Comparison of ENCODE assay signal across 13 cellular contexts in the genomic region with DNA sequence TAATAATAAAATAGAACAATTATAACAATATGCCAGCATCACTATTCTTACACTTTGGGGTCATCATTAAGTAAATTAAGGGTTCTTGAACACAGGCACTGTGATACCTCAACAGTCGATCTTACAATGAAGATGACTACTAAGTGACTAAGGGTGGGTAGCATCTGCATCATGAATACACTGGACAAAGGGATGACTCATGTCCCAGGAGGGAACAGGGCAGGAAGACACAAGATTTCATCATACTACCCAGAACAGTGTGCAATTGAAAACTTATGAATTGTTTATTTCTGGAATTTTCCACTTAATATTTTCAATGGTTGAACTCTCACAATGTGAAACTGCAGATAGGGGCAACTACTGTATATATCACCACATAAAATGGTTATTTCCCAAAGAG. TPM values are rescaled to one million over a fixed set of nuclear protein-coding genes. Genes with fewer than 3 reads are reported as not detected.
DNase-seq lines count a peak whose midpoint lies in the region; ATAC-seq and TF ChIP-seq lines count a peak whose summit lies in the region.
"Had no signal": no experiment of that assay in that cellular context is flagged by ENCODE, and none has a peak within 500 bp of the region (broad histone marks: within the 10 kb centered on the region; RNA-seq: fewer than 3 reads in every experiment).

No MANE protein-coding gene starts in this region.

- H3K27me3 Mint-ChIP-seq in activated CD8-positive, alpha-beta T cell treated with anti-CD3 and anti-CD28 coated beads for 36 hours = peaks cover 2% of the 10 kb centered on the region
- peaks cover 0 to 3% (median 2%) of the 10 kb centered on the region in 3 donors for H3K27me3 Mint-ChIP-seq in CD14-positive monocyte (ENCODE audit: low read depth in 3 of 3)
- H3K27me3 Mint-ChIP-seq: activated naive CD8-positive, alpha-beta T cell had no signal

- no peak overlapping the region for H2AFZ ChIP-seq in IMR-90 (replicated peaks; ENCODE audit: low read length, poor library complexity)
- H2AFZ ChIP-seq: hepatocyte had no signal

- no peak overlapping the region for H3K14ac ChIP-seq in IMR-90 (replicated peaks; ENCODE audit: low read depth, low read length)

- H3K4me1 Mint-ChIP-seq in activated CD8-positive, alpha-beta T cell treated with anti-CD3 and anti-CD28 coated beads for 36 hours (ENCODE audit: low read depth) = no peaks in the 10 kb centered on the region
- H3K4me1 Mint-ChIP-seq in CD14-positive monocyte = no peaks in the 10 kb centered on the region

- H3K4me2 ChIP-seq in IMR-90 (ENCODE audit: low read depth, low read length) = no peak overlapping the region
- H3K4me2 ChIP-seq: hepatocyte had no signal

- no peak overlapping the region for H4K5ac ChIP-seq in IMR-90 (ENCODE audit: low read depth, low read length)

- H2BK15ac ChIP-seq in IMR-90 (ENCODE audit: low read depth, low read length) = no peak overlapping the region

- CTCF ChIA-PET in IMR-90 (lab: Yijun Ruan, JAX) = no interaction called here
- CTCF ChIA-PET in activated CD8-positive, alpha-beta T cell treated with anti-CD3 and anti-CD28 coated beads for 36 hours (lab: Charles Lee) = no interaction called here

- H3K9me3 ChIP-seq in IMR-90 (ENCODE audit: control insufficient read depth, insufficient read depth, low read length) = no peaks in the 10 kb centered on the region

- H3K4me3 Mint-ChIP-seq in activated CD8-positive, alpha-beta T cell treated with anti-CD3 and anti-CD28 coated beads for 36 hours = no peak overlapping the region
- H3K4me3 Mint-ChIP-seq in CD14-positive monocyte = no peak overlapping the region
- H3K4me3 Mint-ChIP-seq: activated naive CD8-positive, alpha-beta T cell had no signal

- BruUV-seq in IMR-90 (replicated peaks; lab: Mats Ljungman, UMichigan) = no TSS peak

- intact Hi-C loops in IMR-90 (cut with micrococcal nuclease) (no loop called here), CD14-positive monocyte (cut with micrococcal nuclease) (no loop called here)
- intact Hi-C loops in activated CD8-positive, alpha-beta T cell treated with anti-CD3 and anti-CD28 coated beads for 36 hours (cut with micrococcal nuclease) = no loop called here

- H3K9me3 Mint-ChIP-seq in activated CD8-positive, alpha-beta T cell treated with anti-CD3 and anti-CD28 coated beads for 36 hours = no peaks in the 10 kb centered on the region
- H3K9me3 Mint-ChIP-seq in CD14-positive monocyte = peaks cover 0 to 2% (median 0%) of the 10 kb centered on the region in 7 donors

- H3K27ac ChIP-seq in IMR-90 (ENCODE audit: insufficient read depth, low read length) = no peak overlapping the region
- peak overlapping the region; percentile 59 for H3K27ac ChIP-seq in angular gyrus (ENCODE audit: low read depth, low read length)
- H3K27ac ChIP-seq: C4-2B, hepatocyte had no signal

- no peaks in the 10 kb centered on the region for H4K20me1 ChIP-seq in IMR-90 (ENCODE audit: insufficient read depth, low read length)

- no peak overlapping the region for H4K91ac ChIP-seq in IMR-90 (ENCODE audit: insufficient read depth, low read depth, low read length)

- H3K27ac Mint-ChIP-seq in activated CD8-positive, alpha-beta T cell treated with anti-CD3 and anti-CD28 coated beads for 36 hours = no peak overlapping the region
- no peak overlapping the region for H3K27ac Mint-ChIP-seq in CD14-positive monocyte
- H3K27ac Mint-ChIP-seq: activated naive CD8-positive, alpha-beta T cell had no signal

- POLR2A ChIA-PET in IMR-90 (lab: Charles Lee; ENCODE audit: unreplicated experiment) = no interaction called here
- POLR2A ChIA-PET in activated CD8-positive, alpha-beta T cell treated with anti-CD3 and anti-CD28 coated beads for 36 hours (lab: Charles Lee) = no interaction called here

- no peaks in the 10 kb centered on the region for H3K9me1 ChIP-seq in IMR-90 (ENCODE audit: insufficient read depth, low read length)

- no peak for TF ChIP-seq RAD21 in IMR-90 (IDR thresholded peaks at IDR 0.05; ENCODE audit: low read length)

- H3K4me1 ChIP-seq in IMR-90 (ENCODE audit: control insufficient read depth, insufficient read depth, low read length) = peaks cover 2% of the 10 kb centered on the region; the same call in 1 of the 2 replicates

- DNase-seq in ACHN = peak; percentile 92
- peak; percentile 96 for DNase-seq in IMR-90
- peak; percentile 21 for DNase-seq in hepatic stellate cell (ENCODE audit: low spot score)
- no peak for DNase-seq in activated CD8-positive, alpha-beta T cell treated with anti-CD3 and anti-CD28 coated beads for 36 hours
- DNase-seq in CD14-positive monocyte (ENCODE audit: low spot score) = no peak
- DNase-seq in middle frontal gyrus (ENCODE audit: extremely low spot score, low spot score) = no peak
- DNase-seq in activated CD8-positive, alpha-beta memory T cell treated with anti-CD3 and anti-CD28 coated beads, Interleukin-2, amount 50 U/mL, for 4 hours = no peak
- DNase-seq: activated CD4-positive, CD25-positive, alpha-beta regulatory T cell; NCI-H526 treated with DMSO at 0.1 percent for 48 hours had no signal

- no peak overlapping the region for H2BK5ac ChIP-seq in IMR-90 (ENCODE audit: low read depth, low read length, poor library complexity, severe bottlenecking)

- peak; percentile 75 for ATAC-seq in IMR-90 (ENCODE audit: low read depth)
- ATAC-seq in activated CD8-positive, alpha-beta T cell treated with anti-CD3 and anti-CD28 coated beads for 36 hours = no peak

- no peak overlapping the region for H3K23ac ChIP-seq in IMR-90 (ENCODE audit: low read depth, low read length)

- no peak for TF ChIP-seq CTCF in IMR-90 (conservative IDR thresholded peaks at IDR 0.05; ENCODE audit: low read depth, low read length)
- TF ChIP-seq CTCF in activated CD8-positive, alpha-beta T cell treated with anti-CD3 and anti-CD28 coated beads for 36 hours (IDR thresholded peaks at IDR 0.05) = no peak
- no peak for TF ChIP-seq CTCF in CD14-positive monocyte (IDR thresholded peaks at IDR 0.05)

- no peaks in the 10 kb centered on the region for H3K79me1 ChIP-seq in IMR-90 (ENCODE audit: low read depth in 1 of 2, low read length in 2 of 2)

- TF ChIP-seq POLR2A in IMR-90 (IDR thresholded peaks at IDR 0.05; ENCODE audit: low read depth, low read length) = no peak

- no peak overlapping the region for H2BK20ac ChIP-seq in IMR-90 (ENCODE audit: low read depth, low read length)

- no peak overlapping the region for H3K9ac ChIP-seq in IMR-90 (ENCODE audit: low read depth, low read length)

- H2AK9ac ChIP-seq in IMR-90 (replicated peaks; ENCODE audit: low read depth, low read length, poor library complexity) = no peak overlapping the region

- no peak overlapping the region for H3K56ac ChIP-seq in IMR-90 (ENCODE audit: extremely low read depth, insufficient read depth, low read length)

- H3K18ac ChIP-seq in IMR-90 (ENCODE audit: low read depth, low read length) = no peak overlapping the region

- no peaks in the 10 kb centered on the region for H3K36me3 ChIP-seq in IMR-90 (ENCODE audit: control insufficient read depth, insufficient read depth, low read length)

- H3K36me3 Mint-ChIP-seq in activated CD8-positive, alpha-beta T cell treated with anti-CD3 and anti-CD28 coated beads for 36 hours (ENCODE audit: low read depth) = no peaks in the 10 kb centered on the region
- H3K36me3 Mint-ChIP-seq in CD14-positive monocyte = no peaks in the 10 kb centered on the region
- H3K36me3 Mint-ChIP-seq: activated naive CD8-positive, alpha-beta T cell had no signal

- dilution Hi-C loops in IMR-90 (cut with HindIII; ENCODE audit: low sequenced_read_pairs, unreplicated experiment) = no loop called here

- no peak overlapping the region for H4K8ac ChIP-seq in IMR-90 (ENCODE audit: low read depth in 2 of 2, low read length in 2 of 2)

- no peak overlapping the region for H2AK5ac ChIP-seq in IMR-90 (ENCODE audit: low read depth, low read length)

- no peak overlapping the region for H3K4ac ChIP-seq in IMR-90 (ENCODE audit: low read depth, low read length)

- no peak overlapping the region for H2BK120ac ChIP-seq in IMR-90 (ENCODE audit: low read depth, low read length)

- no peaks in the 10 kb centered on the region for H3K27me3 ChIP-seq in IMR-90 (ENCODE audit: control insufficient read depth, insufficient read depth, low read length)

- no CpG with 5 or more reads among the region's 1 CpG for WGBS in IMR-90 (ENCODE audit: extremely low coverage in 2 of 2, insufficient read length in 1 of 2), 2 experiments

- in situ Hi-C loops in ACHN (cut with HindIII; ENCODE audit: low pct_ligation_motif_present, low pct_unique_long_range_greater_than_20kb, low sequenced_read_pairs) (no loop called here), IMR-90 (cut with MboI; ENCODE audit: low sequenced_read_pairs) (no loop called here)

- no peak overlapping the region for H3K4me3 ChIP-seq in IMR-90 (ENCODE audit: insufficient read depth, low read depth, low read length)
- H3K4me3 ChIP-seq: hepatocyte had no signal

TF ChIP-seq in IMR-90, 13 proteins besides CTCF, POLR2A, EP300 and RAD21 (continues in another document):
- TF ChIP-seq, protein P1, sequence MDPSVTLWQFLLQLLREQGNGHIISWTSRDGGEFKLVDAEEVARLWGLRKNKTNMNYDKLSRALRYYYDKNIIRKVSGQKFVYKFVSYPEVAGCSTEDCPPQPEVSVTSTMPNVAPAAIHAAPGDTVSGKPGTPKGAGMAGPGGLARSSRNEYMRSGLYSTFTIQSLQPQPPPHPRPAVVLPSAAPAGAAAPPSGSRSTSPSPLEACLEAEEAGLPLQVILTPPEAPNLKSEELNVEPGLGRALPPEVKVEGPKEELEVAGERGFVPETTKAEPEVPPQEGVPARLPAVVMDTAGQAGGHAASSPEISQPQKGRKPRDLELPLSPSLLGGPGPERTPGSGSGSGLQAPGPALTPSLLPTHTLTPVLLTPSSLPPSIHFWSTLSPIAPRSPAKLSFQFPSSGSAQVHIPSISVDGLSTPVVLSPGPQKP (IDR thresholded peaks at IDR 0.05; ENCODE audit: borderline replicate concordance, low read depth, low read length) = no peak
- TF ChIP-seq FOS (IDR thresholded peaks at IDR 0.05; ENCODE audit: low read depth, low read length) = peak; percentile 87
- TF ChIP-seq BHLHE40 (IDR thresholded peaks at IDR 0.05; ENCODE audit: low read depth, low read length) = peak; percentile 27; the same call in 1 of the 2 replicates
- peak; percentile 94 for TF ChIP-seq CEBPB (IDR thresholded peaks at IDR 0.05; ENCODE audit: low read depth, low read length)
- TF ChIP-seq SMC3 (IDR thresholded peaks at IDR 0.05; ENCODE audit: low read depth, low read length) = no peak

RNA-seq across cellular contexts. Expression of a gene that starts 19.7 kb away (rescaled TPM):
- total RNA-seq in IMR-90 (2012; rRNA removed) = not detected in 2 replicates
- polyA plus RNA-seq in IMR-90 (2012; rRNA removed) (not detected in 2 replicates), CD14-positive monocyte (not detected)
- not detected in 2 replicates for polyA plus RNA-seq in IMR-90 (2012; cell fraction: cytosol; rRNA removed)
- 0.02 TPM in 1 of 2 replicates, not detected in the other for polyA plus RNA-seq in IMR-90 (2012; cell fraction: nucleus; rRNA removed; ENCODE audit: low replicate concordance)
- total RNA-seq in activated CD8-positive, alpha-beta T cell treated with anti-CD3 and anti-CD28 coated beads for 36 hours = not detected
- total RNA-seq: hepatocyte had no signal
- polyA plus RNA-seq: hepatocyte had no signal

RNA-seq across cellular contexts. Expression of a gene that starts 19.7 kb away (rescaled TPM):
- under 0.01 and 0.28 TPM in 2 replicates for total RNA-seq in IMR-90 (2012; rRNA removed)
- polyA plus RNA-seq in IMR-90 (2012; rRNA removed) (0.05 TPM in 1 of 2 replicates, not detected in the other), CD14-positive monocyte (not detected)
- polyA plus RNA-seq in IMR-90 (2012; cell fraction: cytosol; rRNA removed) = not detected in 2 replicates
- polyA plus RNA-seq in IMR-90 (2012; cell fraction: nucleus; rRNA removed; ENCODE audit: low replicate concordance) = 0.01 and 0.17 TPM in 2 replicates
- not detected for total RNA-seq in activated CD8-positive, alpha-beta T cell treated with anti-CD3 and anti-CD28 coated beads for 36 hours

Comparison
In these comparisons a context has a peak if more than half of its experiments do, and no peak if none do; other contexts are left out.
1. DNase-seq: peak in ACHN (single experiment), IMR-90 (single experiment) and hepatic stellate cell (single experiment); none in activated CD8-positive, alpha-beta T cell treated with anti-CD3 and anti-CD28 coated beads for 36 hours (single experiment), CD14-positive monocyte (single experiment), middle frontal gyrus (single experiment) and activated CD8-positive, alpha-beta memory T cell treated with anti-CD3 and anti-CD28 coated beads, Interleukin-2, amount 50 U/mL, for 4 hours (single experiment).